8 cellular contexts compared by ENCODE assay signal in genomic region chr15:40115106-40115505, GRCh38. TPM values are rescaled to one million over a fixed set of nuclear protein-coding genes. Genes with fewer than 3 reads are reported as not detected.
DNase-seq lines count a peak whose midpoint lies in the region; ATAC-seq and TF ChIP-seq lines count a peak whose summit lies in the region.
"Not testable (repeated sequence)": the region's sequence is repeated elsewhere in the genome, so short reads cannot be mapped to it uniquely, and the experiment has no call there.

No MANE protein-coding gene starts in this region.

- DNase-seq in activated CD4-positive, CD25-positive, alpha-beta regulatory T cell treated with anti-CD3 and anti-CD28 coated beads, Interleukin-2, amount 50 U/mL, for 72 hours, result peak; percentile 12
- DNase-seq in activated T-cell treated with anti-CD3 and anti-CD28 coated beads, Interleukin-2, amount 50 U/mL, for 72 hours; activated naive CD8-positive, alpha-beta T cell treated with anti-CD3 and anti-CD28 coated beads, Interleukin-2, amount 50 U/mL, for 24 hours; stimulated activated effector memory CD8-positive, alpha-beta T cell treated with anti-CD3 and anti-CD28 coated beads, Interleukin-12 subunit alpha, Interleukin-12 subunit beta, amount 100 ng/mL, for 72 hours (ENCODE audit: low spot score in 2 of 2): not testable (repeated sequence)
- peak; percentile 62 for DNase-seq in mesenteric fat pad (ENCODE audit: low spot score)

- H3K27ac Mint-ChIP-seq in activated T-cell treated with anti-CD3 and anti-CD28 coated beads, Interleukin-2, amount 50 U/mL, for 72 hours, result peak overlapping the region; percentile 76
- peak overlapping the region; percentile 76 for H3K27ac Mint-ChIP-seq in activated naive CD8-positive, alpha-beta T cell treated with anti-CD3 and anti-CD28 coated beads, Interleukin-2, amount 50 U/mL, for 24 hours
- peak overlapping the region; percentile 86 for H3K27ac Mint-ChIP-seq in stimulated activated effector memory CD8-positive, alpha-beta T cell treated with anti-CD3 and anti-CD28 coated beads, Interleukin-12 subunit alpha, Interleukin-12 subunit beta, amount 100 ng/mL, for 72 hours

- peak overlapping the region in 8 of 11 experiments; percentile 63 to 82 (median 72); a peak in 17 of 22 replicates for H3K9ac ChIP-seq in BLaER1 treated with 17β-estradiol and CSF1 and Interleukin-3, amounts not matched to agents 10 nM and 100 nM
- peak overlapping the region; percentile 28; the same call in 1 of the 2 replicates for H3K9ac ChIP-seq in KMS-11
- not testable (repeated sequence) for H3K9ac ChIP-seq in OCI-LY1 (ENCODE audit: low read length)

- H3K4me3 ChIP-seq in BLaER1 treated with 17β-estradiol and CSF1 and Interleukin-3, amounts not matched to agents 10 nM and 100 nM, result peak overlapping the region in 3 of 10 experiments; percentile 9 to 14 (median 11); a peak in 2 of 20 replicates
- H3K4me3 ChIP-seq in KMS-11 (IDR thresholded peaks at IDR 0.05; ENCODE audit: insufficient read depth, low read depth, low read length); OCI-LY1 (ENCODE audit: low read depth, low read length, poor library complexity, severe bottlenecking): not testable (repeated sequence)

- not testable (repeated sequence) for TF ChIP-seq CTCF in KMS-11 (conservative IDR thresholded peaks at IDR 0.05; ENCODE audit: low read depth, low read length); OCI-LY1 (IDR thresholded peaks at IDR 0.05; ENCODE audit: low read length)

- not testable (repeated sequence) for H3K9me3 ChIP-seq in BLaER1 treated with 17β-estradiol and CSF1 and Interleukin-3, amounts not matched to agents 10 nM and 100 nM (replicated peaks in 1 of 11); OCI-LY1 (ENCODE audit: low read length)

- not testable (repeated sequence) for ATAC-seq in activated T-cell treated with anti-CD3 and anti-CD28 coated beads, Interleukin-2, amount 50 U/mL, for 72 hours (replicated peaks in 1 of 2); activated naive CD8-positive, alpha-beta T cell treated with anti-CD3 and anti-CD28 coated beads, Interleukin-2, amount 50 U/mL, for 24 hours; stimulated activated effector memory CD8-positive, alpha-beta T cell treated with anti-CD3 and anti-CD28 coated beads, Interleukin-12 subunit alpha, Interleukin-12 subunit beta, amount 100 ng/mL, for 72 hours

- not testable (repeated sequence) for H3K36me3 Mint-ChIP-seq in activated T-cell treated with anti-CD3 and anti-CD28 coated beads, Interleukin-2, amount 50 U/mL, for 72 hours (ENCODE audit: insufficient read depth in 2 of 2); activated naive CD8-positive, alpha-beta T cell treated with anti-CD3 and anti-CD28 coated beads, Interleukin-2, amount 50 U/mL, for 24 hours (ENCODE audit: low read depth); stimulated activated effector memory CD8-positive, alpha-beta T cell treated with anti-CD3 and anti-CD28 coated beads, Interleukin-12 subunit alpha, Interleukin-12 subunit beta, amount 100 ng/mL, for 72 hours

- H3K4me3 Mint-ChIP-seq in activated T-cell treated with anti-CD3 and anti-CD28 coated beads, Interleukin-2, amount 50 U/mL, for 72 hours; activated naive CD8-positive, alpha-beta T cell treated with anti-CD3 and anti-CD28 coated beads, Interleukin-2, amount 50 U/mL, for 24 hours; stimulated activated effector memory CD8-positive, alpha-beta T cell treated with anti-CD3 and anti-CD28 coated beads, Interleukin-12 subunit alpha, Interleukin-12 subunit beta, amount 100 ng/mL, for 72 hours: not testable (repeated sequence)

- H3K9me3 Mint-ChIP-seq in activated T-cell treated with anti-CD3 and anti-CD28 coated beads, Interleukin-2, amount 50 U/mL, for 72 hours; activated naive CD8-positive, alpha-beta T cell treated with anti-CD3 and anti-CD28 coated beads, Interleukin-2, amount 50 U/mL, for 24 hours; stimulated activated effector memory CD8-positive, alpha-beta T cell treated with anti-CD3 and anti-CD28 coated beads, Interleukin-12 subunit alpha, Interleukin-12 subunit beta, amount 100 ng/mL, for 72 hours: not testable (repeated sequence)

- H3K27me3 Mint-ChIP-seq in activated T-cell treated with anti-CD3 and anti-CD28 coated beads, Interleukin-2, amount 50 U/mL, for 72 hours (ENCODE audit: low read depth), result peaks cover 12% of the 10 kb centered on the region
- H3K27me3 Mint-ChIP-seq in activated naive CD8-positive, alpha-beta T cell treated with anti-CD3 and anti-CD28 coated beads, Interleukin-2, amount 50 U/mL, for 24 hours, result not testable (repeated sequence)

- not testable (repeated sequence) for H3F3A ChIP-seq in OCI-LY1 (ENCODE audit: insufficient read depth, low read length)

- H3K79me2 ChIP-seq in KMS-11 (ENCODE audit: insufficient read depth, low read depth); OCI-LY1 (ENCODE audit: insufficient read depth, low read length): not testable (repeated sequence)

- peak overlapping the region; percentile 70 to 95 (median 82); a peak in 21 of 22 replicates for H3K4me2 ChIP-seq in BLaER1 treated with 17β-estradiol and CSF1 and Interleukin-3, amounts not matched to agents 10 nM and 100 nM
- H3K4me2 ChIP-seq in KMS-11, result peak overlapping the region; percentile 39; the same call in 1 of the 2 replicates
- H3K4me2 ChIP-seq in OCI-LY1 (ENCODE audit: low read length), result not testable (repeated sequence)

- not testable (repeated sequence) for H3K27me3 ChIP-seq in BLaER1 treated with 17β-estradiol and CSF1 and Interleukin-3, amounts not matched to agents 10 nM and 100 nM; KMS-11 (ENCODE audit: insufficient read depth, low read depth); OCI-LY1 (ENCODE audit: insufficient read depth, low read length)

- H3K36me3 ChIP-seq in BLaER1 treated with 17β-estradiol and CSF1 and Interleukin-3, amounts not matched to agents 10 nM and 100 nM; KMS-11 (ENCODE audit: insufficient read depth); OCI-LY1 (ENCODE audit: insufficient read depth, low read length): not testable (repeated sequence)

- H3K4me1 ChIP-seq in BLaER1 treated with 17β-estradiol and CSF1 and Interleukin-3, amounts not matched to agents 10 nM and 100 nM, result peaks cover 61 to 91% (median 73%) of the 10 kb centered on the region in 10 experiments
- peaks cover 69% of the 10 kb centered on the region for H3K4me1 ChIP-seq in KMS-11 (ENCODE audit: low read depth, poor library complexity, severe bottlenecking)
- peaks cover 30% of the 10 kb centered on the region for H3K4me1 ChIP-seq in OCI-LY1 (ENCODE audit: insufficient read depth, low read length, severe bottlenecking)

- H3K27ac ChIP-seq in BLaER1 treated with 17β-estradiol and CSF1 and Interleukin-3, amounts not matched to agents 10 nM and 100 nM, result peak overlapping the region; percentile 3 to 95 (median 87); a peak in 20 of 22 replicates
- H3K27ac ChIP-seq in KMS-11 (peak overlapping the region; percentile 44; the same call in 1 of the 2 replicates), OCI-LY1 (ENCODE audit: low read depth, low read length, poor library complexity, severe bottlenecking) (peak overlapping the region; percentile 73)

- H2AFZ ChIP-seq in KMS-11 (ENCODE audit: low read depth), result peak overlapping the region; percentile 43; the same call in 1 of the 2 replicates
- not testable (repeated sequence) for H2AFZ ChIP-seq in OCI-LY1 (ENCODE audit: low read length)

- H4K20me1 ChIP-seq in BLaER1 treated with 17β-estradiol and CSF1 and Interleukin-3, amounts not matched to agents 10 nM and 100 nM; KMS-11 (ENCODE audit: insufficient read depth); OCI-LY1 (ENCODE audit: insufficient read depth, low read length): not testable (repeated sequence)

- H3K9me2 ChIP-seq in OCI-LY1 (ENCODE audit: low read depth, low read length), result not testable (repeated sequence)

- peaks cover 26% of the 10 kb centered on the region for H3K4me1 Mint-ChIP-seq in activated T-cell treated with anti-CD3 and anti-CD28 coated beads, Interleukin-2, amount 50 U/mL, for 72 hours (ENCODE audit: low read depth)
- H3K4me1 Mint-ChIP-seq in activated naive CD8-positive, alpha-beta T cell treated with anti-CD3 and anti-CD28 coated beads, Interleukin-2, amount 50 U/mL, for 24 hours, result peaks cover 15% of the 10 kb centered on the region
- H3K4me1 Mint-ChIP-seq in stimulated activated effector memory CD8-positive, alpha-beta T cell treated with anti-CD3 and anti-CD28 coated beads, Interleukin-12 subunit alpha, Interleukin-12 subunit beta, amount 100 ng/mL, for 72 hours, result peaks cover 15% of the 10 kb centered on the region

RNA-seq across cellular contexts. Expression of gene BMF, which starts 6.4 kb away (rescaled TPM):
- total RNA-seq in activated T-cell treated with anti-CD3 and anti-CD28 coated beads, Interleukin-2, amount 50 U/mL, for 72 hours, result 10 to 100 TPM; 23.7 to 25.9 TPM
- 4.0 TPM for total RNA-seq in mesenteric fat pad

RNA-seq across cellular contexts. Expression of gene BUB1B, which starts 45.8 kb away (rescaled TPM):
- 10 to 100 TPM; 86.5 to 91.2 TPM for total RNA-seq in activated T-cell treated with anti-CD3 and anti-CD28 coated beads, Interleukin-2, amount 50 U/mL, for 72 hours
- total RNA-seq in mesenteric fat pad, result 0.39 TPM

Comparison
In these comparisons a context has a peak if more than half of its experiments do, and no peak if none do; other contexts are left out.
1. RNA of gene BUB1B, which starts 45.8 kb away (total RNA-seq): 86.5 to 91.2 TPM in activated T-cell treated with anti-CD3 and anti-CD28 coated beads, Interleukin-2, amount 50 U/mL, for 72 hours; 0.39 TPM in mesenteric fat pad (single experiment); every median in the first group is over 10 times any median in the second.
2. Peak in every context shown above with its lines, with median percentiles within 50 percentile points of each other: H3K27ac ChIP-seq and H3K27ac Mint-ChIP-seq.